In genomic region chr14:104929268-104930230, GRCh38 we compare ENCODE assay signal across 23 cellular contexts. TPM values are rescaled to one million over a fixed set of nuclear protein-coding genes. Genes with fewer than 3 reads are reported as not detected.
DNase-seq lines count a peak whose midpoint lies in the region; ATAC-seq and TF ChIP-seq lines count a peak whose summit lies in the region.
"Had no signal": no experiment of that assay in that cellular context is flagged by ENCODE, and none has a peak within 500 bp of the region (broad histone marks: within the 10 kb centered on the region; RNA-seq: fewer than 3 reads in every experiment).

No MANE protein-coding gene starts in this region.

- H3K27me3 ChIP-seq in CD4-positive, alpha-beta T cell (ENCODE audit: control insufficient read depth, insufficient read depth, low read length) = peaks cover 7% of the 10 kb centered on the region

- intact Hi-C loops in CD4-positive, alpha-beta T cell (cut with DNase I, micrococcal nuclease) = loop anchor here in 1 of 2 experiments (5.0 kb wide), 1 partner anchor 162 kb away; no protein-coding TSS in a partner anchor
- intact Hi-C loops in posterior vena cava (cut with DNase I) = loop anchor here in 1 of 2 donors (5.0 kb wide), 1 partner anchor 38 kb away; no protein-coding TSS in a partner anchor

- no peak for ATAC-seq in CD4-positive, alpha-beta T cell (ENCODE audit: poor library complexity)
- no peak for ATAC-seq in GM19351 (IDR thresholded peaks at IDR 0.05; ENCODE audit: unreplicated experiment)
- ATAC-seq: GM23338, HCT116, HepG2, Panc1 had no signal

- no peak for TF ChIP-seq CTCF in CD4-positive, alpha-beta T cell (IDR thresholded peaks at IDR 0.05)
- TF ChIP-seq CTCF in GM20000 (IDR thresholded peaks at IDR 0.05; ENCODE audit: extremely low read depth, missing control alignments) (no peak), GM13976 (IDR thresholded peaks at IDR 0.05; ENCODE audit: borderline replicate concordance, control extremely low read depth, extremely low read depth, insufficient read depth, missing control alignments) (no peak)

- POLR2A ChIA-PET in CD4-positive, alpha-beta T cell (lab: Charles Lee) = no interaction called here

- in situ Hi-C loops in GM13976 (cut with MboI; ENCODE audit: low sequenced_read_pairs, unreplicated experiment) = no loop called here

- H3K9me3 Mint-ChIP-seq in CD4-positive, alpha-beta T cell = no peaks in the 10 kb centered on the region
- H3K9me3 Mint-ChIP-seq: GM23338 had no signal

- H3K36me3 Mint-ChIP-seq in CD4-positive, alpha-beta T cell (ENCODE audit: low read depth) = no peaks in the 10 kb centered on the region

- H3K27ac Mint-ChIP-seq in CD4-positive, alpha-beta T cell = no peak overlapping the region
- H3K27ac Mint-ChIP-seq: GM23338 had no signal

- H3K4me3 Mint-ChIP-seq in CD4-positive, alpha-beta T cell = peak overlapping the region; percentile 60
- H3K4me3 Mint-ChIP-seq: CD14-positive monocyte, GM23338 had no signal

- H3K27me3 Mint-ChIP-seq in CD4-positive, alpha-beta T cell = peaks cover 3% of the 10 kb centered on the region

- peak in 1 of 10 experiments; percentile 24 for DNase-seq in CD4-positive, alpha-beta T cell
- DNase-seq in GM20000 (ENCODE audit: low spot score) = peak; percentile 17
- DNase-seq in islet precursor cell = peak; percentile 47
- peak; percentile 72 for DNase-seq in posterior vena cava (ENCODE audit: low spot score)
- no peak for DNase-seq in inferior parietal cortex (ENCODE audit: extremely low spot score)
- no peak for DNase-seq in GM13976 (ENCODE audit: low spot score)
- DNase-seq: ACHN, DMS 273 treated with DMSO at 0.1 percent for 48 hours, DND-41, KBM-7, NCI-H1105 treated with DMSO at 0.1 percent for 48 hours, NCI-H1694, NCI-H2081 treated with DMSO at 0.1 percent for 48 hours, NCI-H446 treated with DMSO at 0.1 percent for 48 hours, NCI-H69 had no signal

- CTCF ChIA-PET in CD4-positive, alpha-beta T cell (lab: Charles Lee) = no interaction called here

- H3K4me1 Mint-ChIP-seq in CD4-positive, alpha-beta T cell (ENCODE audit: low read depth) = peaks cover 3% of the 10 kb centered on the region

- no peak overlapping the region for H3K27ac ChIP-seq in CD4-positive, alpha-beta T cell (ENCODE audit: low read depth, low read length)

- no peaks in the 10 kb centered on the region for H3K9me3 ChIP-seq in CD4-positive, alpha-beta T cell (ENCODE audit: control insufficient read depth, low read length)

RNA-seq across cellular contexts. Expression of gene PLD4, which starts 4.9 kb away (rescaled TPM):
- 1 to 10 TPM; 1.6 to 2.1 TPM for total RNA-seq in CD4-positive, alpha-beta T cell
- total RNA-seq in posterior vena cava = under 1 TPM in 1 of 2 donors, not detected in 1; 0.24 TPM
- total RNA-seq: G401, GM23338, HepG2, SK-MEL-5 had no signal

RNA-seq across cellular contexts. Expression of gene AHNAK2, which starts 48.6 kb away (rescaled TPM):
- under 1 TPM in 1 of 2 experiments, not detected in 1; 0.05 TPM for total RNA-seq in CD4-positive, alpha-beta T cell
- 100 to 1,000 TPM; 242 to 274 TPM for total RNA-seq in posterior vena cava

RNA-seq across cellular contexts. Expression of gene CLBA1, which starts 56.0 kb away (rescaled TPM):
- 1 to 10 TPM; 1.7 to 1.8 TPM for total RNA-seq in CD4-positive, alpha-beta T cell
- 1 to 10 TPM; 4.7 to 5.6 TPM for total RNA-seq in posterior vena cava

Comparison
In these comparisons a context has a peak if more than half of its experiments do, and no peak if none do; other contexts are left out.
1. DNase-seq: peak in GM20000 (single experiment), islet precursor cell (single experiment) and posterior vena cava (single experiment); none in inferior parietal cortex (single experiment) and GM13976 (single experiment).
2. RNA of gene AHNAK2, which starts 48.6 kb away (total RNA-seq): 242 to 274 TPM in posterior vena cava; 0.05 TPM in CD4-positive, alpha-beta T cell; every median in the first group is over 100 times any median in the second.